37 cellular contexts compared by ENCODE assay signal in genomic region chr2:188434018-188434417, GRCh38.
"Had no signal": no experiment of that assay in that cellular context is flagged by ENCODE, and none has a peak within 500 bp of the region (broad histone marks: within the 10 kb centered on the region; RNA-seq: fewer than 3 reads in every experiment).

No MANE protein-coding gene starts in this region.

- H3K9me3 ChIP-seq: adrenal gland, body of pancreas, breast epithelium had no signal

- FAIRE-seq: astrocyte, colon had no signal

- H3K9me3 Mint-ChIP-seq: activated CD4-positive, alpha-beta memory T cell treated with anti-CD3 and anti-CD28 coated beads, Interleukin-2, amount 10 ng/mL, durations not matched to agents 7 days and 5 days; activated CD4-positive, alpha-beta T cell treated with anti-CD3 and anti-CD28 coated beads, Interleukin-2, amount 10 ng/mL, durations not matched to agents 24 days and 14 days; activated naive CD4-positive, alpha-beta T cell treated with anti-CD3 and anti-CD28 coated beads for 36 hours; activated naive CD8-positive, alpha-beta T cell treated with anti-CD3 and anti-CD28 coated beads for 36 hours; activated T-helper 1 cell treated with anti-CD3 and anti-CD28 coated beads, Interleukin-12 subunit alpha, Interleukin-12 subunit beta, Interleukin-2, Interleukin-4 antibody, amounts not matched to agents 30 ng/mL and 10 ng/mL and 1 ng/mL, durations not matched to agents 14 hours and 24 hours and 36 hours; activated T-helper 17 cell treated with anti-CD3 and anti-CD28 coated beads, Interleukin-2, amount 50 U/mL, for 72 hours; T-helper 1 cell treated with Interleukin-12 subunit alpha and Interleukin-12 subunit beta and Interleukin-4 antibody, amounts not matched to agents 30 μg/mL and 1 μg/mL, for 36 hours; T-helper 2 cell treated with Interferon-gamma antibody and Interleukin-4, amounts not matched to agents 5 μg/mL and 100 μg/mL, for 36 hours had no signal

- H3K4me3 Mint-ChIP-seq: activated B cell treated with CpG ODN at 0.5 μM for 24 hours; activated CD4-positive, alpha-beta memory T cell treated with anti-CD3 and anti-CD28 coated beads, Interleukin-2, amount 10 ng/mL, durations not matched to agents 7 days and 5 days; activated CD4-positive, alpha-beta T cell treated with anti-CD3 and anti-CD28 coated beads, Interleukin-2, amount 10 ng/mL, durations not matched to agents 24 days and 14 days; activated CD8-positive, alpha-beta T cell treated with anti-CD3 and anti-CD28 coated beads, Interleukin-2, amount 10 ng/mL, durations not matched to agents 7 days and 5 days; activated naive CD4-positive, alpha-beta T cell treated with anti-CD3 and anti-CD28 coated beads for 36 hours; activated naive CD8-positive, alpha-beta T cell treated with anti-CD3 and anti-CD28 coated beads for 36 hours; activated T-cell treated with anti-CD3 and anti-CD28 coated beads, Interleukin-2, amount 50 U/mL, for 4 hours; activated T-cell treated with anti-CD3 and anti-CD28 coated beads, Interleukin-2, amount 50 U/mL, for 72 hours; activated T-helper 1 cell treated with anti-CD3 and anti-CD28 coated beads, Interleukin-12 subunit alpha, Interleukin-12 subunit beta, Interleukin-2, Interleukin-4 antibody, amounts not matched to agents 30 ng/mL and 10 ng/mL and 1 ng/mL, durations not matched to agents 14 hours and 24 hours and 36 hours; activated T-helper 17 cell treated with anti-CD3 and anti-CD28 coated beads, Interleukin-2, amount 50 U/mL, for 72 hours; T-helper 1 cell treated with Interleukin-12 subunit alpha and Interleukin-12 subunit beta and Interleukin-4 antibody, amounts not matched to agents 30 μg/mL and 1 μg/mL, for 36 hours; T-helper 2 cell treated with Interferon-gamma antibody and Interleukin-4, amounts not matched to agents 5 μg/mL and 100 μg/mL, for 36 hours had no signal

- H3K27ac ChIP-seq: adrenal gland, body of pancreas, brain microvascular endothelial cell, breast epithelium, VCaP had no signal

- H3K36me3 ChIP-seq: adrenal gland, brain microvascular endothelial cell, breast epithelium had no signal

- ATAC-seq: activated CD8-positive, alpha-beta T cell treated with anti-CD3 and anti-CD28 coated beads, Interleukin-2, amount 10 ng/mL, durations not matched to agents 7 days and 5 days; activated naive CD4-positive, alpha-beta T cell treated with anti-CD3 and anti-CD28 coated beads, Interleukin-2, amount 50 U/mL, for 72 hours; activated T-cell treated with anti-CD3 and anti-CD28 coated beads, Interleukin-2, amount 50 U/mL, for 4 hours; activated T-cell treated with anti-CD3 and anti-CD28 coated beads, Interleukin-2, amount 50 U/mL, for 72 hours; activated T-helper 17 cell treated with anti-CD3 and anti-CD28 coated beads, Interleukin-2, amount 50 U/mL, for 72 hours; body of pancreas had no signal

- H3K27me3 ChIP-seq: adrenal gland, body of pancreas, brain microvascular endothelial cell, breast epithelium had no signal

- H3K4me1 ChIP-seq: adrenal gland, breast epithelium had no signal

- H3K4me1 Mint-ChIP-seq: activated B cell treated with CpG ODN at 0.5 μM for 24 hours; activated CD4-positive, alpha-beta memory T cell treated with anti-CD3 and anti-CD28 coated beads, Interleukin-2, amount 10 ng/mL, durations not matched to agents 7 days and 5 days; activated CD4-positive, alpha-beta T cell treated with anti-CD3 and anti-CD28 coated beads, Interleukin-2, amount 10 ng/mL, durations not matched to agents 24 days and 14 days; activated naive CD8-positive, alpha-beta T cell treated with anti-CD3 and anti-CD28 coated beads for 36 hours; activated T-helper 17 cell treated with anti-CD3 and anti-CD28 coated beads, Interleukin-2, amount 50 U/mL, for 72 hours had no signal

- DNase-seq: activated B cell treated with CpG ODN at 0.5 μM for 24 hours; activated CD4-positive, alpha-beta memory T cell treated with anti-CD3 and anti-CD28 coated beads, Interleukin-2, amount 10 ng/mL, durations not matched to agents 7 days and 5 days; activated CD4-positive, alpha-beta T cell treated with anti-CD3 and anti-CD28 coated beads for 4 hours; activated CD4-positive, alpha-beta T cell treated with anti-CD3 and anti-CD28 coated beads, Interleukin-2, amount 10 ng/mL, durations not matched to agents 24 days and 14 days; activated CD4-positive, alpha-beta T cell treated with anti-CD3 and anti-CD28 coated beads, Interleukin-2, amount 50 U/mL, for 1 hour; activated CD4-positive, alpha-beta T cell treated with anti-CD3 and anti-CD28 coated beads, Interleukin-2, amount 50 U/mL, for 4 hours; activated CD4-positive, CD25-positive, alpha-beta regulatory T cell treated with anti-CD3 and anti-CD28 coated beads, Interleukin-2, amount 50 U/mL, for 72 hours; activated CD8-positive, alpha-beta memory T cell treated with anti-CD3 and anti-CD28 coated beads for 24 hours; activated CD8-positive, alpha-beta memory T cell treated with anti-CD3 and anti-CD28 coated beads, Interleukin-2, amount 50 U/mL, for 4 hours; activated CD8-positive, alpha-beta T cell treated with anti-CD3 and anti-CD28 coated beads, Interleukin-2, amount 10 ng/mL, durations not matched to agents 7 days and 5 days; activated effector memory CD4-positive, alpha-beta T cell treated with anti-CD3 and anti-CD28 coated beads, Interleukin-2, amount 50 U/mL, for 16 hours; activated gamma-delta T cell treated with Interleukin-2 at 50 U/mL for 16 hours; activated naive CD4-positive, alpha-beta T cell; activated naive CD4-positive, alpha-beta T cell treated with anti-CD3 and anti-CD28 coated beads for 36 hours; activated naive CD4-positive, alpha-beta T cell treated with anti-CD3 and anti-CD28 coated beads, Interleukin-2, amount 50 U/mL, for 16 hours; activated naive CD8-positive, alpha-beta T cell treated with anti-CD3 and anti-CD28 coated beads for 36 hours; activated T-cell treated with anti-CD3 and anti-CD28 coated beads for 4 hours; activated T-cell treated with anti-CD3 and anti-CD28 coated beads, Interleukin-2, amount 50 U/mL, for 1 hour; activated T-cell treated with anti-CD3 and anti-CD28 coated beads, Interleukin-2, amount 50 U/mL, for 4 hours; activated T-cell treated with anti-CD3 and anti-CD28 coated beads, Interleukin-2, amount 50 U/mL, for 72 hours; adrenal gland; amniotic stem cell; aorta; body of pancreas; brain microvascular endothelial cell; central memory CD4-positive, alpha-beta T cell; T-helper 2 cell; T-helper 9 cell had no signal

- H3K27me3 Mint-ChIP-seq: activated B cell treated with CpG ODN at 0.5 μM for 24 hours; activated CD4-positive, alpha-beta memory T cell treated with anti-CD3 and anti-CD28 coated beads, Interleukin-2, amount 10 ng/mL, durations not matched to agents 7 days and 5 days; activated CD4-positive, alpha-beta T cell treated with anti-CD3 and anti-CD28 coated beads, Interleukin-2, amount 10 ng/mL, durations not matched to agents 24 days and 14 days; activated naive CD8-positive, alpha-beta T cell treated with anti-CD3 and anti-CD28 coated beads for 36 hours; activated T-helper 17 cell treated with anti-CD3 and anti-CD28 coated beads, Interleukin-2, amount 50 U/mL, for 72 hours had no signal

- H3K27ac Mint-ChIP-seq: activated B cell treated with CpG ODN at 0.5 μM for 24 hours; activated CD4-positive, alpha-beta memory T cell treated with anti-CD3 and anti-CD28 coated beads, Interleukin-2, amount 10 ng/mL, durations not matched to agents 7 days and 5 days; activated CD4-positive, alpha-beta T cell treated with anti-CD3 and anti-CD28 coated beads, Interleukin-2, amount 10 ng/mL, durations not matched to agents 24 days and 14 days; activated CD8-positive, alpha-beta T cell treated with anti-CD3 and anti-CD28 coated beads, Interleukin-2, amount 10 ng/mL, durations not matched to agents 7 days and 5 days; activated naive CD4-positive, alpha-beta T cell treated with anti-CD3 and anti-CD28 coated beads for 36 hours; activated naive CD4-positive, alpha-beta T cell treated with anti-CD3 and anti-CD28 coated beads, Interleukin-2, amount 50 U/mL, for 72 hours; activated naive CD8-positive, alpha-beta T cell treated with anti-CD3 and anti-CD28 coated beads for 36 hours; activated T-cell treated with anti-CD3 and anti-CD28 coated beads, Interleukin-2, amount 50 U/mL, for 72 hours; activated T-helper 1 cell treated with anti-CD3 and anti-CD28 coated beads, Interleukin-12 subunit alpha, Interleukin-12 subunit beta, Interleukin-2, Interleukin-4 antibody, amounts not matched to agents 30 ng/mL and 10 ng/mL and 1 ng/mL, durations not matched to agents 14 hours and 24 hours and 36 hours; activated T-helper 17 cell treated with anti-CD3 and anti-CD28 coated beads, Interleukin-2, amount 50 U/mL, for 72 hours; T-helper 1 cell treated with Interleukin-12 subunit alpha and Interleukin-12 subunit beta and Interleukin-4 antibody, amounts not matched to agents 30 μg/mL and 1 μg/mL, for 36 hours; T-helper 2 cell treated with Interferon-gamma antibody and Interleukin-4, amounts not matched to agents 5 μg/mL and 100 μg/mL, for 36 hours had no signal

- H3K4me3 ChIP-seq: adrenal gland, body of pancreas, breast epithelium had no signal

- H3K36me3 Mint-ChIP-seq: activated naive CD4-positive, alpha-beta T cell treated with anti-CD3 and anti-CD28 coated beads, Interleukin-2, amount 50 U/mL, for 72 hours; activated naive CD8-positive, alpha-beta T cell treated with anti-CD3 and anti-CD28 coated beads for 36 hours had no signal
